In the genomic region with DNA sequence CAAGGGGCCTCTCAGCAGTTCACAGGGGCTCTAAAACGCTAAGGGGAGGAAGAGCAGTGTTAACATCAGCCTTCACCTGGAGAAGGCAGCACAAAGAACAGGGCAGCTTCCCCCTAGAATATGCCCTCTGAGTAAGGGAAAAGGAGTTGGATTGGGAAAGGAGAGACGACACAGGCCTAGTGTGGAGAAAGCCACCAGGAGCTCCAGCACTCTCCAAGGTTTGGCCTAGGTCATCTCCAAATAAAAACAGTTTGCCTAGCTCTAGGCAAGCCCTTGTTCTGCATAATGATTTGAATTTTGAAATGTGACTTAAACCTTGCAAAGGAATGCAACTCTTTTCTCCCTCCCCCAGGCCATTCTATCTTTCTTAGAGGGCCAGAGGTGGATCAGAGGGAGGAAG, we compare ENCODE assay signal across 8 cellular contexts.
DNase-seq lines count a peak whose midpoint lies in the region; ATAC-seq and TF ChIP-seq lines count a peak whose summit lies in the region.

No MANE protein-coding gene starts in this region.

- DNase-seq in AG20443 (ENCODE audit: low spot score) (peak; percentile 17), NB4 (ENCODE audit: low read depth) (no peak), OCI-M2 (lab: John Stamatoyannopoulos, UW; ENCODE audit: unreplicated experiment) (no peak), NCI-H526 treated with DMSO at 0.1 percent for 48 hours (lab: John Stamatoyannopoulos, UW) (no peak)
- no peak for DNase-seq in naive thymus-derived CD8-positive, alpha-beta T cell

- H3K4me3 ChIP-seq in NB4 (ENCODE audit: low read depth, low read length) (peak overlapping the region; percentile 57), duodenal mucosa (ENCODE audit: low read depth in 1 of 2, low read length in 2 of 2) (peak overlapping the region; percentile 74 to 75)

- H3K36me3 Mint-ChIP-seq in naive thymus-derived CD8-positive, alpha-beta T cell: no peaks in the 10 kb centered on the region

- peak overlapping the region; percentile 73 to 100 (median 97) for H3K27ac Mint-ChIP-seq in naive thymus-derived CD8-positive, alpha-beta T cell

- peak overlapping the region; percentile 55 to 58 for H3K9ac ChIP-seq in duodenal mucosa (ENCODE audit: low read depth in 1 of 2, low read length in 2 of 2)

- no peaks in the 10 kb centered on the region for H3K9me3 ChIP-seq in duodenal mucosa (ENCODE audit: control insufficient read depth in 1 of 2, low read length in 2 of 2)

- no peak for ATAC-seq in naive thymus-derived CD8-positive, alpha-beta T cell
- ATAC-seq in GM18520 (IDR thresholded peaks at IDR 0.05; ENCODE audit: unreplicated experiment) (no peak), HG03460 (IDR thresholded peaks at IDR 0.05; ENCODE audit: unreplicated experiment) (no peak)

- H3K27me3 Mint-ChIP-seq in naive thymus-derived CD8-positive, alpha-beta T cell: no peaks in the 10 kb centered on the region

- peaks cover 23 to 25% of the 10 kb centered on the region in 2 donors for H3K4me1 ChIP-seq in duodenal mucosa (ENCODE audit: control insufficient read depth in 1 of 2, insufficient read depth in 2 of 2, low read length in 2 of 2)

- H3K27ac ChIP-seq in duodenal mucosa (ENCODE audit: low read depth, low read length): no peak overlapping the region

- POLR2A ChIA-PET in naive thymus-derived CD8-positive, alpha-beta T cell (lab: Charles Lee): interaction anchor here (0.8 to 5.8 kb wide), 11 partner anchors 8 to 427 kb away, joined by 3 to 190 read pairs (median 6); partner anchors contain the start of genes ATG10, RPS23 and SSBP2

- no peaks in the 10 kb centered on the region for H3K9me3 Mint-ChIP-seq in naive thymus-derived CD8-positive, alpha-beta T cell

- no peaks in the 10 kb centered on the region for H3K27me3 ChIP-seq in duodenal mucosa (ENCODE audit: control insufficient read depth in 1 of 2, insufficient read depth in 2 of 2, low read length in 2 of 2)

- H3K36me3 ChIP-seq in duodenal mucosa (ENCODE audit: control insufficient read depth in 1 of 2, insufficient read depth in 2 of 2, low read length in 2 of 2): no peaks in the 10 kb centered on the region

- no peak for TF ChIP-seq POLR2A in NB4 (IDR thresholded peaks at IDR 0.05; ENCODE audit: extremely low read depth, insufficient read length)

- peak overlapping the region; percentile 88 to 97 (median 94) for H3K4me3 Mint-ChIP-seq in naive thymus-derived CD8-positive, alpha-beta T cell

- TF ChIP-seq CTCF in NB4 (IDR thresholded peaks at IDR 0.05; ENCODE audit: low read depth, low read length): no peak

- H3K4me1 Mint-ChIP-seq in naive thymus-derived CD8-positive, alpha-beta T cell: peaks cover 29 to 60% (median 49%) of the 10 kb centered on the region in 4 donors
